In the genomic region with DNA sequence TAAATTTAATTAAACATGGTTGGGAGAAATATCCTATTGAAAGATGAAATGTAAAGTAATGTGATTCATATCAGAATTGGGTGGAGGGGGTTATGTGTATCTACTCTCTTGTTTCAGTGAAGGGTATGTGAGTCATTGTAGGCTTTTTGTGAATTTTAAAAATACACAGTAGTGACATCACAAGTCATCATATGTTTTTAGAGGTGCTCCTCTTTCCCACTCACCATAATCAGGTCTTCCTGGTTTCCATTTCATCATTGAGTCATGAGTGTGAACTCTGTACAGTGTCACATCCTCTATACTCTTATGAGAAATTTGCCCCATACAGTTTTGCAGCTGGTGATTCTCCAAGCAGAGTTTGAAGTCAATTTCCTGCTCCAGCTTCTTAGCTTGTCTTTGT, we compare ENCODE assay signal across 1 cellular context.
TF ChIP-seq lines count a peak whose summit lies in the region.

No MANE protein-coding gene starts in this region.

TF ChIP-seq in SK-N-SH treated with all-trans-retinoic acid at 6 μM for 48 hours, 23 proteins besides CTCF, POLR2A, EP300 and RAD21 (continued from another document):
- TF ChIP-seq TCF4 (CRISPR knock-in tag; IDR thresholded peaks at IDR 0.05; ENCODE audit: borderline replicate concordance) (no peak), ZNF8 (CRISPR knock-in tag; IDR thresholded peaks at IDR 0.05) (no peak), ARNTL (CRISPR knock-in tag; IDR thresholded peaks at IDR 0.05; ENCODE audit: borderline replicate concordance, low read depth) (no peak), ESRRG (CRISPR knock-in tag; IDR thresholded peaks at IDR 0.05) (no peak), ZC3H10 (CRISPR knock-in tag; IDR thresholded peaks at IDR 0.05) (no peak)
- TF ChIP-seq, protein P1, sequence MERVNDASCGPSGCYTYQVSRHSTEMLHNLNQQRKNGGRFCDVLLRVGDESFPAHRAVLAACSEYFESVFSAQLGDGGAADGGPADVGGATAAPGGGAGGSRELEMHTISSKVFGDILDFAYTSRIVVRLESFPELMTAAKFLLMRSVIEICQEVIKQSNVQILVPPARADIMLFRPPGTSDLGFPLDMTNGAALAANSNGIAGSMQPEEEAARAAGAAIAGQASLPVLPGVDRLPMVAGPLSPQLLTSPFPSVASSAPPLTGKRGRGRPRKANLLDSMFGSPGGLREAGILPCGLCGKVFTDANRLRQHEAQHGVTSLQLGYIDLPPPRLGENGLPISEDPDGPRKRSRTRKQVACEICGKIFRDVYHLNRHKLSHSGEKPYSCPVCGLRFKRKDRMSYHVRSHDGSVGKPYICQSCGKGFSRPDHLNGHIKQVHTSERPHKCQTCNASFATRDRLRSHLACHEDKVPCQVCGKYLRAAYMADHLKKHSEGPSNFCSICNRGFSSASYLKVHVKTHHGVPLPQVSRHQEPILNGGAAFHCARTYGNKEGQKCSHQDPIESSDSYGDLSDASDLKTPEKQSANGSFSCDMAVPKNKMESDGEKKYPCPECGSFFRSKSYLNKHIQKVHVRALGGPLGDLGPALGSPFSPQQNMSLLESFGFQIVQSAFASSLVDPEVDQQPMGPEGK (CRISPR knock-in tag; IDR thresholded peaks at IDR 0.05; ENCODE audit: borderline replicate concordance): no peak
